15 cellular contexts compared by ENCODE assay signal in genomic region chr7:100568176-100568935, GRCh38. TPM values are rescaled to one million over a fixed set of nuclear protein-coding genes. Genes with fewer than 3 reads are reported as not detected.
DNase-seq lines count a peak whose midpoint lies in the region; ATAC-seq and TF ChIP-seq lines count a peak whose summit lies in the region.
"Had no signal": no experiment of that assay in that cellular context is flagged by ENCODE, and none has a peak within 500 bp of the region (broad histone marks: within the 10 kb centered on the region; RNA-seq: fewer than 3 reads in every experiment).

No MANE protein-coding gene starts in this region.

- peaks cover 12 to 35% (median 27%) of the 10 kb centered on the region in 4 donors for H3K4me1 ChIP-seq in transverse colon
- H3K4me1 ChIP-seq: foreskin keratinocyte had no signal

- H3K9me3 Mint-ChIP-seq in activated CD8-positive, alpha-beta memory T cell treated with anti-CD3 and anti-CD28 coated beads, Interleukin-2, amount 10 ng/mL, durations not matched to agents 7 days and 5 days (ENCODE audit: low read depth) = no peaks in the 10 kb centered on the region
- H3K9me3 Mint-ChIP-seq: activated T-cell treated with anti-CD3 and anti-CD28 coated beads, Interleukin-2, amount 50 U/mL, for 72 hours had no signal

- H3K4me1 Mint-ChIP-seq in activated CD8-positive, alpha-beta memory T cell treated with anti-CD3 and anti-CD28 coated beads, Interleukin-2, amount 10 ng/mL, durations not matched to agents 7 days and 5 days = peaks cover 49% of the 10 kb centered on the region

- no peak for TF ChIP-seq EP300 in transverse colon (IDR thresholded peaks at IDR 0.05; ENCODE audit: low read depth)

- CTCF ChIA-PET in activated CD8-positive, alpha-beta memory T cell treated with anti-CD3 and anti-CD28 coated beads, Interleukin-2, amount 10 ng/mL, durations not matched to agents 7 days and 5 days (lab: Charles Lee) = interaction anchor here (1.0 to 11.4 kb wide), 9 partner anchors 9 to 137 kb away, joined by 3 to 154 read pairs (median 8); partner anchors contain the start of genes FBXO24, LRCH4 and POP7

- 61% methylated on average over 11 of the region's 12 CpGs; no CpG with 5 or more reads in 1 of the 2 donors for whole genome bisulfite sequencing in transverse colon (ENCODE audit: low coverage in 1 of 2), 2 donors

- no peak for TF ChIP-seq POLR2A in transverse colon (IDR thresholded peaks at IDR 0.05)

- H3K27me3 ChIP-seq in WERI-Rb-1 (ENCODE audit: insufficient read depth, low read depth, severe bottlenecking) (no peaks in the 10 kb centered on the region), layer of hippocampus (ENCODE audit: control insufficient read depth, insufficient read depth, low read length) (no peaks in the 10 kb centered on the region), transverse colon (peaks cover 8% of the 10 kb centered on the region)
- H3K27me3 ChIP-seq: right atrium auricular region, vagina had no signal

- peaks cover 6% of the 10 kb centered on the region for H3K36me3 Mint-ChIP-seq in activated CD8-positive, alpha-beta memory T cell treated with anti-CD3 and anti-CD28 coated beads, Interleukin-2, amount 10 ng/mL, durations not matched to agents 7 days and 5 days

- no peak for TF ChIP-seq CTCF in WERI-Rb-1 (IDR thresholded peaks at IDR 0.05; ENCODE audit: low read depth, low read length)
- no peak for TF ChIP-seq CTCF in transverse colon (IDR thresholded peaks at IDR 0.05)

- no peak overlapping the region for H3K4me3 Mint-ChIP-seq in activated CD8-positive, alpha-beta memory T cell treated with anti-CD3 and anti-CD28 coated beads, Interleukin-2, amount 10 ng/mL, durations not matched to agents 7 days and 5 days

- H3K27me3 Mint-ChIP-seq in activated CD8-positive, alpha-beta memory T cell treated with anti-CD3 and anti-CD28 coated beads, Interleukin-2, amount 10 ng/mL, durations not matched to agents 7 days and 5 days = no peaks in the 10 kb centered on the region

- ATAC-seq in activated CD8-positive, alpha-beta memory T cell treated with anti-CD3 and anti-CD28 coated beads, Interleukin-2, amount 10 ng/mL, durations not matched to agents 7 days and 5 days = no peak
- ATAC-seq in HG03469 (IDR thresholded peaks at IDR 0.05; ENCODE audit: unreplicated experiment) = no peak

- in situ Hi-C loops in transverse colon (cut with MboI; ENCODE audit: low pct_ligation_motif_present in 1 of 4, low pct_unique_long_range_greater_than_20kb in 1 of 4, low sequenced_read_pairs in 3 of 4) = no loop called here

- no peak for DNase-seq in activated CD8-positive, alpha-beta memory T cell treated with anti-CD3 and anti-CD28 coated beads, Interleukin-2, amount 10 ng/mL, durations not matched to agents 7 days and 5 days
- DNase-seq in activated CD8-positive, alpha-beta memory T cell treated with anti-CD3 and anti-CD28 coated beads, Interleukin-2, amount 50 U/mL, for 4 hours = no peak
- DNase-seq in WERI-Rb-1 = peak; percentile 41
- peak; percentile 53 for DNase-seq in transverse colon
- DNase-seq in activated CD8-positive, alpha-beta memory T cell treated with anti-CD3 and anti-CD28 coated beads for 24 hours = no peak
- no peak for DNase-seq in islet precursor cell
- DNase-seq: activated T-cell treated with anti-CD3 and anti-CD28 coated beads, Interleukin-2, amount 50 U/mL, for 72 hours; foreskin keratinocyte; GF-D8; NCI-H1436 had no signal

- H3K4me3 ChIP-seq in WERI-Rb-1 (ENCODE audit: low read depth, low read length) (no peak overlapping the region), transverse colon (no peak overlapping the region)
- H3K4me3 ChIP-seq: right atrium auricular region, vagina had no signal

- no peaks in the 10 kb centered on the region; the same call in 1 of the 2 replicates for H3K36me3 ChIP-seq in WERI-Rb-1
- H3K36me3 ChIP-seq in transverse colon = no peaks in the 10 kb centered on the region
- H3K36me3 ChIP-seq: right atrium auricular region, vagina had no signal

- intact Hi-C loops in transverse colon (cut with DNase I; ENCODE audit: low total_unique reads) = loop anchor here (5.0 kb wide), 1 partner anchor 124 kb away; the partner anchor contains the start of gene GIGYF1

- H3K9me3 ChIP-seq in WERI-Rb-1 (ENCODE audit: severe bottlenecking) (no peaks in the 10 kb centered on the region), transverse colon (no peaks in the 10 kb centered on the region)
- H3K9me3 ChIP-seq: right atrium auricular region, vagina had no signal

- peak overlapping the region; percentile 78 for H3K27ac Mint-ChIP-seq in activated CD8-positive, alpha-beta memory T cell treated with anti-CD3 and anti-CD28 coated beads, Interleukin-2, amount 10 ng/mL, durations not matched to agents 7 days and 5 days
- H3K27ac Mint-ChIP-seq: activated T-cell treated with anti-CD3 and anti-CD28 coated beads, Interleukin-2, amount 50 U/mL, for 72 hours had no signal

- H3K27ac ChIP-seq in WERI-Rb-1 (no peak overlapping the region; the same call in 1 of the 2 replicates), layer of hippocampus (ENCODE audit: low read depth, low read length) (peak overlapping the region; percentile 81), transverse colon (peak overlapping the region in 1 of 4 donors; percentile 37)
- H3K27ac ChIP-seq: foreskin keratinocyte, right atrium auricular region, vagina had no signal

RNA-seq across cellular contexts. Expression of gene SAP25, which starts 5.3 kb away (rescaled TPM):
- 10 to 100 TPM; 18.2 to 26.3 TPM for total RNA-seq in activated CD8-positive, alpha-beta memory T cell treated with anti-CD3 and anti-CD28 coated beads, Interleukin-2, amount 10 ng/mL, durations not matched to agents 7 days and 5 days
- 10 to 100 TPM in 1 of 4 donors, 1 to 10 TPM in 1, under 1 TPM in 1, not detected in 1; 0.96 to 52.4 (median 2.7) TPM for total RNA-seq in transverse colon
- total RNA-seq: cerebellum, foreskin keratinocyte, right atrium auricular region had no signal

RNA-seq across cellular contexts. Expression of gene LRCH4, which starts 17.6 kb away (rescaled TPM):
- 100 to 1,000 TPM; 155 to 178 TPM for total RNA-seq in activated CD8-positive, alpha-beta memory T cell treated with anti-CD3 and anti-CD28 coated beads, Interleukin-2, amount 10 ng/mL, durations not matched to agents 7 days and 5 days
- 100 to 1,000 TPM; 115 to 508 (median 151) TPM for total RNA-seq in transverse colon

RNA-seq across cellular contexts. Expression of gene FBXO24, which starts 17.8 kb away (rescaled TPM):
- total RNA-seq in activated CD8-positive, alpha-beta memory T cell treated with anti-CD3 and anti-CD28 coated beads, Interleukin-2, amount 10 ng/mL, durations not matched to agents 7 days and 5 days = 1 to 10 TPM in 1 of 2 experiments, under 1 TPM in 1; 0.80 to 1.3 TPM
- under 1 TPM in 2 of 4 donors, not detected in 2; 0.14 to 0.79 TPM for total RNA-seq in transverse colon

RNA-seq across cellular contexts. Expression of gene AGFG2, which starts 29.4 kb away (rescaled TPM):
- total RNA-seq in activated CD8-positive, alpha-beta memory T cell treated with anti-CD3 and anti-CD28 coated beads, Interleukin-2, amount 10 ng/mL, durations not matched to agents 7 days and 5 days = 10 to 100 TPM; 61.4 to 82.5 TPM
- 100 to 1,000 TPM in 2 of 4 donors, 10 to 100 TPM in 2; 63.8 to 154 (median 102) TPM for total RNA-seq in transverse colon

RNA-seq across cellular contexts. Expression of gene PCOLCE, which starts 33.8 kb away (rescaled TPM):
- total RNA-seq in activated CD8-positive, alpha-beta memory T cell treated with anti-CD3 and anti-CD28 coated beads, Interleukin-2, amount 10 ng/mL, durations not matched to agents 7 days and 5 days = 10 to 100 TPM in 1 of 2 experiments, 1 to 10 TPM in 1; 9.2 to 11.6 TPM
- 10 to 100 TPM in 2 of 4 donors, 1 to 10 TPM in 2; 5.6 to 46.2 (median 11.7) TPM for total RNA-seq in transverse colon

Comparison
In these comparisons a context has a peak if more than half of its experiments do, and no peak if none do; other contexts are left out.
1. DNase-seq: peak in WERI-Rb-1 (single experiment) and transverse colon (single experiment); none in activated CD8-positive, alpha-beta memory T cell treated with anti-CD3 and anti-CD28 coated beads, Interleukin-2, amount 10 ng/mL, durations not matched to agents 7 days and 5 days (single experiment), activated CD8-positive, alpha-beta memory T cell treated with anti-CD3 and anti-CD28 coated beads, Interleukin-2, amount 50 U/mL, for 4 hours (single experiment), activated CD8-positive, alpha-beta memory T cell treated with anti-CD3 and anti-CD28 coated beads for 24 hours (single experiment) and islet precursor cell (single experiment).